In genomic region chr2:64979744-64980143, GRCh38 we compare ENCODE assay signal across 1 cellular context.
TF ChIP-seq lines count a peak whose summit lies in the region.

No MANE protein-coding gene starts in this region.

TF ChIP-seq in IMR-90, 13 proteins besides CTCF, POLR2A, EP300 and RAD21:
- no peak for TF ChIP-seq USF2 (IDR thresholded peaks at IDR 0.05; ENCODE audit: low read depth, low read length)
- no peak for TF ChIP-seq MAZ (IDR thresholded peaks at IDR 0.05; ENCODE audit: borderline replicate concordance, low read depth, low read length)
- no peak for TF ChIP-seq CEBPB (IDR thresholded peaks at IDR 0.05; ENCODE audit: low read depth, low read length)
- TF ChIP-seq FOS (IDR thresholded peaks at IDR 0.05; ENCODE audit: low read depth, low read length), result no peak
- no peak for TF ChIP-seq RCOR1 (IDR thresholded peaks at IDR 0.05; ENCODE audit: insufficient replicate concordance, low read length)
- TF ChIP-seq NFE2L2 (IDR thresholded peaks at IDR 0.05; ENCODE audit: low read depth, low read length), result no peak
- TF ChIP-seq MXI1 (IDR thresholded peaks at IDR 0.05; ENCODE audit: borderline replicate concordance, low read depth, low read length), result no peak
- no peak for TF ChIP-seq SMC3 (IDR thresholded peaks at IDR 0.05; ENCODE audit: low read depth, low read length)
- no peak for TF ChIP-seq MAFK (IDR thresholded peaks at IDR 0.05; ENCODE audit: low read depth, low read length)
- no peak for TF ChIP-seq CHD1 (IDR thresholded peaks at IDR 0.05; ENCODE audit: low read depth, low read length)
